3 cellular contexts compared by ENCODE assay signal in genomic region chr17:75265614-75266314, GRCh38.
A peak's percentile ranks its signal among the peaks of the same experiment; 100 is the strongest.
TF ChIP-seq lines count a peak whose summit lies in the region.

No MANE protein-coding gene starts in this region.

TF ChIP-seq in SK-N-SH, 30 proteins besides CTCF, POLR2A, EP300 and RAD21:
- TF ChIP-seq EZH2phosphoT487 (IDR thresholded peaks at IDR 0.05; ENCODE audit: borderline replicate concordance, low read depth) (no peak), RCOR1 (IDR thresholded peaks at IDR 0.05; ENCODE audit: low read length) (no peak), CHD2 (IDR thresholded peaks at IDR 0.05; ENCODE audit: low read length, partially characterized antibody) (no peak), FOXJ3 (CRISPR knock-in tag; IDR thresholded peaks at IDR 0.05) (no peak), GABPA (IDR thresholded peaks at IDR 0.05; ENCODE audit: low read depth) (no peak), RFX5 (IDR thresholded peaks at IDR 0.05; ENCODE audit: low read length) (no peak), TCF12 (IDR thresholded peaks at IDR 0.05) (no peak), FOSL2 (IDR thresholded peaks at IDR 0.05; ENCODE audit: borderline replicate concordance, low read depth) (no peak), TEAD4 (IDR thresholded peaks at IDR 0.05; ENCODE audit: borderline replicate concordance, insufficient read depth) (no peak), TAF1 (IDR thresholded peaks at IDR 0.05; ENCODE audit: borderline replicate concordance, low read depth, low read length) (no peak), YY1 (IDR thresholded peaks at IDR 0.05; ENCODE audit: low read depth) (no peak), RXRA (IDR thresholded peaks at IDR 0.05; ENCODE audit: borderline replicate concordance, low read depth) (no peak), NFIC (IDR thresholded peaks at IDR 0.05; ENCODE audit: borderline replicate concordance) (no peak), SMC3 (IDR thresholded peaks at IDR 0.05; ENCODE audit: low read depth, low read length) (no peak), MXI1 (IDR thresholded peaks at IDR 0.05; ENCODE audit: low read depth, low read length) (no peak), MEF2A (IDR thresholded peaks at IDR 0.05; ENCODE audit: borderline replicate concordance, low read depth) (no peak)
- TF ChIP-seq, protein P1, sequence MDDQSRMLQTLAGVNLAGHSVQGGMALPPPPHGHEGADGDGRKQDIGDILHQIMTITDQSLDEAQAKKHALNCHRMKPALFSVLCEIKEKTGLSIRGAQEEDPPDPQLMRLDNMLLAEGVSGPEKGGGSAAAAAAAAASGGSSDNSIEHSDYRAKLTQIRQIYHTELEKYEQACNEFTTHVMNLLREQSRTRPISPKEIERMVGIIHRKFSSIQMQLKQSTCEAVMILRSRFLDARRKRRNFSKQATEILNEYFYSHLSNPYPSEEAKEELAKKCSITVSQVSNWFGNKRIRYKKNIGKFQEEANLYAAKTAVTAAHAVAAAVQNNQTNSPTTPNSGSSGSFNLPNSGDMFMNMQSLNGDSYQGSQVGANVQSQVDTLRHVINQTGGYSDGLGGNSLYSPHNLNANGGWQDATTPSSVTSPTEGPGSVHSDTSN (IDR thresholded peaks at IDR 0.05) = no peak

TF ChIP-seq in SK-N-SH treated with all-trans-retinoic acid at 6 μM for 48 hours, 23 proteins besides CTCF, POLR2A, EP300 and RAD21:
- TF ChIP-seq ZFP30 (CRISPR knock-in tag; IDR thresholded peaks at IDR 0.05) (no peak), OSR1 (CRISPR knock-in tag; IDR thresholded peaks at IDR 0.05) (no peak), ESRRG (CRISPR knock-in tag; IDR thresholded peaks at IDR 0.05) (no peak), SNAI2 (CRISPR knock-in tag; IDR thresholded peaks at IDR 0.05) (no peak), PPARA (CRISPR knock-in tag; IDR thresholded peaks at IDR 0.05; ENCODE audit: borderline replicate concordance) (no peak), ZNF70 (CRISPR knock-in tag; IDR thresholded peaks at IDR 0.05) (no peak), CREB5 (CRISPR knock-in tag; IDR thresholded peaks at IDR 0.05; ENCODE audit: low read depth) (no peak), TSHZ2 (CRISPR knock-in tag; IDR thresholded peaks at IDR 0.05) (no peak), ZC3H10 (CRISPR knock-in tag; IDR thresholded peaks at IDR 0.05) (no peak), ZNF565 (CRISPR knock-in tag; conservative IDR thresholded peaks at IDR 0.05; ENCODE audit: low read depth) (no peak), BACH2 (CRISPR knock-in tag; IDR thresholded peaks at IDR 0.05; ENCODE audit: borderline replicate concordance) (no peak)
- TF ChIP-seq, protein P2, sequence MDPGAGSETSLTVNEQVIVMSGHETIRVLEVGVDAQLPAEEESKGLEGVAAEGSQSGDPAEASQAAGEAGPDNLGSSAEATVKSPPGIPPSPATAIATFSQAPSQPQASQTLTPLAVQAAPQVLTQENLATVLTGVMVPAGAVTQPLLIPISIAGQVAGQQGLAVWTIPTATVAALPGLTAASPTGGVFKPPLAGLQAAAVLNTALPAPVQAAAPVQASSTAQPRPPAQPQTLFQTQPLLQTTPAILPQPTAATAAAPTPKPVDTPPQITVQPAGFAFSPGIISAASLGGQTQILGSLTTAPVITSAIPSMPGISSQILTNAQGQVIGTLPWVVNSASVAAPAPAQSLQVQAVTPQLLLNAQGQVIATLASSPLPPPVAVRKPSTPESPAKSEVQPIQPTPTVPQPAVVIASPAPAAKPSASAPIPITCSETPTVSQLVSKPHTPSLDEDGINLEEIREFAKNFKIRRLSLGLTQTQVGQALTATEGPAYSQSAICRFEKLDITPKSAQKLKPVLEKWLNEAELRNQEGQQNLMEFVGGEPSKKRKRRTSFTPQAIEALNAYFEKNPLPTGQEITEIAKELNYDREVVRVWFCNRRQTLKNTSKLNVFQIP (CRISPR knock-in tag; IDR thresholded peaks at IDR 0.05; ENCODE audit: borderline replicate concordance, low read depth) = no peak
- TF ChIP-seq, protein P3, sequence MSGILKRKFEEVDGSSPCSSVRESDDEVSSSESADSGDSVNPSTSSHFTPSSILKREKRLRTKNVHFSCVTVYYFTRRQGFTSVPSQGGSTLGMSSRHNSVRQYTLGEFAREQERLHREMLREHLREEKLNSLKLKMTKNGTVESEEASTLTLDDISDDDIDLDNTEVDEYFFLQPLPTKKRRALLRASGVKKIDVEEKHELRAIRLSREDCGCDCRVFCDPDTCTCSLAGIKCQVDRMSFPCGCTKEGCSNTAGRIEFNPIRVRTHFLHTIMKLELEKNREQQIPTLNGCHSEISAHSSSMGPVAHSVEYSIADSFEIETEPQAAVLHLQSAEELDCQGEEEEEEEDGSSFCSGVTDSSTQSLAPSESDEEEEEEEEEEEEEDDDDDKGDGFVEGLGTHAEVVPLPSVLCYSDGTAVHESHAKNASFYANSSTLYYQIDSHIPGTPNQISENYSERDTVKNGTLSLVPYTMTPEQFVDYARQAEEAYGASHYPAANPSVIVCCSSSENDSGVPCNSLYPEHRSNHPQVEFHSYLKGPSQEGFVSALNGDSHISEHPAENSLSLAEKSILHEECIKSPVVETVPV (CRISPR knock-in tag; IDR thresholded peaks at IDR 0.05) = no peak

TF ChIP-seq in endothelial cell of umbilical vein, 7 proteins besides CTCF, POLR2A, EP300 and RAD21:
- TF ChIP-seq, protein P4, sequence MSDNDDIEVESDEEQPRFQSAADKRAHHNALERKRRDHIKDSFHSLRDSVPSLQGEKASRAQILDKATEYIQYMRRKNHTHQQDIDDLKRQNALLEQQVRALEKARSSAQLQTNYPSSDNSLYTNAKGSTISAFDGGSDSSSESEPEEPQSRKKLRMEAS (IDR thresholded peaks at IDR 0.05; ENCODE audit: insufficient read depth, insufficient read length) = peak; percentile 5
- TF ChIP-seq POLR2AphosphoS5 (IDR thresholded peaks at IDR 0.05; ENCODE audit: insufficient read depth, low read depth, low read length) = peak; percentile 61
- no peak for TF ChIP-seq GATA2 (IDR thresholded peaks at IDR 0.05; ENCODE audit: insufficient read depth, insufficient read length, low read depth, low read length)
